ENCODE assay signal across 8 cellular contexts in genomic region chr7:65722361-65722792, GRCh38.
A peak's percentile ranks its signal among the peaks of the same experiment; 100 is the strongest.
DNase-seq lines count a peak whose midpoint lies in the region; ATAC-seq and TF ChIP-seq lines count a peak whose summit lies in the region.

No MANE protein-coding gene starts in this region.

- H3F3A ChIP-seq in PC-3 (ENCODE audit: low read length, unreplicated experiment), result no peaks in the 10 kb centered on the region

- H4K20me1 ChIP-seq in PC-3 (ENCODE audit: low read length), result no peaks in the 10 kb centered on the region

- H3K36me3 ChIP-seq in PC-3 (ENCODE audit: low read depth, low read length) (no peaks in the 10 kb centered on the region), gastroesophageal sphincter (peaks cover 0 to 27% of the 10 kb centered on the region in 2 donors)

- H3K4me3 ChIP-seq in PC-3 (ENCODE audit: low read length) (no peak overlapping the region), gastroesophageal sphincter (no peak overlapping the region), retinal pigment epithelial cell (ENCODE audit: low read length) (no peak overlapping the region)

- H3K9me3 ChIP-seq in PC-3 (ENCODE audit: low read length) (no peaks in the 10 kb centered on the region), gastroesophageal sphincter (no peaks in the 10 kb centered on the region)

- no peak overlapping the region for H3K27ac ChIP-seq in PC-3 (ENCODE audit: low read length)
- H3K27ac ChIP-seq in gastroesophageal sphincter, result no peak overlapping the region

- CTCF ChIA-PET in PC-3 (lab: Charles Lee), result interaction anchor here (0.6 to 0.7 kb wide), 3 partner anchors 378 to 506 kb away, joined by 4 to 21 read pairs (median 5); no protein-coding TSS in a partner anchor

- H3K9me2 ChIP-seq in PC-3 (replicated peaks; ENCODE audit: low read length), result no peaks in the 10 kb centered on the region

- peaks cover 8% of the 10 kb centered on the region for H3K4me1 Mint-ChIP-seq in activated T-cell treated with anti-CD3 and anti-CD28 coated beads, Interleukin-2, amount 50 U/mL, for 72 hours (ENCODE audit: low read depth)

- H3K36me3 Mint-ChIP-seq in activated T-cell treated with anti-CD3 and anti-CD28 coated beads, Interleukin-2, amount 50 U/mL, for 72 hours (ENCODE audit: insufficient read depth in 2 of 2), result no peaks in the 10 kb centered on the region

- H2AFZ ChIP-seq in PC-3 (ENCODE audit: low read length), result 0 out of 2 replicates have a peak overlapping the region, but pooled peaks have one; percentile 32

- H3K27ac Mint-ChIP-seq in activated T-cell treated with anti-CD3 and anti-CD28 coated beads, Interleukin-2, amount 50 U/mL, for 72 hours, result no peak overlapping the region

- no peak for TF ChIP-seq EP300 in gastroesophageal sphincter (IDR thresholded peaks at IDR 0.05)

- 0 out of 2 replicates have a peak, but pooled peaks cover 2% of the 10 kb centered on the region for H3K4me1 ChIP-seq in PC-3 (ENCODE audit: insufficient read depth, low read length)
- no peaks in the 10 kb centered on the region for H3K4me1 ChIP-seq in gastroesophageal sphincter

- no peak for TF ChIP-seq POLR2A in gastroesophageal sphincter (IDR thresholded peaks at IDR 0.05)

- TF ChIP-seq CTCF in PC-3 (conservative IDR thresholded peaks at IDR 0.05; ENCODE audit: low read depth, low read length) (peak; percentile 77), gastroesophageal sphincter (IDR thresholded peaks at IDR 0.05) (peak; percentile 38 to 80 (median 62)), retinal pigment epithelial cell (conservative IDR thresholded peaks at IDR 0.05; ENCODE audit: low read depth, low read length) (peak; percentile 75)

- intact Hi-C loops in Right ventricle myocardium superior (cut with DNase I), result no loop called here
- intact Hi-C loops in Right ventricle myocardium inferior (cut with DNase I), result no loop called here
- intact Hi-C loops in PC-3 (cut with micrococcal nuclease), result no loop called here

- ATAC-seq in Right ventricle myocardium superior (ENCODE audit: poor library complexity) (peak; percentile 72), Right ventricle myocardium inferior (no peak), HG03469 (IDR thresholded peaks at IDR 0.05; ENCODE audit: unreplicated experiment) (peak; percentile 36), PC-3 (peak; percentile 44), gastroesophageal sphincter (no peak), GM18873 (IDR thresholded peaks at IDR 0.05; ENCODE audit: low FRiP score, unreplicated experiment) (no peak)
- ATAC-seq in activated T-cell treated with anti-CD3 and anti-CD28 coated beads, Interleukin-2, amount 50 U/mL, for 72 hours (replicated peaks in 1 of 2), result peak; percentile 49 to 64

- POLR2A ChIA-PET in PC-3 (lab: Charles Lee; ENCODE audit: unreplicated experiment), result interaction anchor here (0.9 kb wide), 1 partner anchor 29 kb away, joined by 3 read pairs; no protein-coding TSS in a partner anchor

- no peaks in the 10 kb centered on the region for H3K9me3 Mint-ChIP-seq in activated T-cell treated with anti-CD3 and anti-CD28 coated beads, Interleukin-2, amount 50 U/mL, for 72 hours

- BruUV-seq in PC-3 (replicated peaks; lab: Mats Ljungman, UMichigan), result no TSS peak

- H3K79me2 ChIP-seq in PC-3 (ENCODE audit: low read length), result no peaks in the 10 kb centered on the region

- H3K9ac ChIP-seq in PC-3 (ENCODE audit: low read length), result no peak overlapping the region

- H3K4me2 ChIP-seq in PC-3 (ENCODE audit: low read length), result peak overlapping the region; percentile 33; the same call in 1 of the 2 replicates

- H3K27me3 ChIP-seq in PC-3 (ENCODE audit: low read length) (no peaks in the 10 kb centered on the region), gastroesophageal sphincter (no peaks in the 10 kb centered on the region)

- no peak overlapping the region for H3K4me3 Mint-ChIP-seq in activated T-cell treated with anti-CD3 and anti-CD28 coated beads, Interleukin-2, amount 50 U/mL, for 72 hours

- WGBS in gastroesophageal sphincter (ENCODE audit: low coverage in 1 of 2), 2 donors, result 22 to 35% methylated on average over 8 to 9 of the region's 11 CpGs

- H3K27me3 Mint-ChIP-seq in activated T-cell treated with anti-CD3 and anti-CD28 coated beads, Interleukin-2, amount 50 U/mL, for 72 hours (ENCODE audit: low read depth), result no peaks in the 10 kb centered on the region

- DNase-seq in Right ventricle myocardium superior (peak; percentile 45), Right ventricle myocardium inferior (ENCODE audit: missing footprints) (no peak), PC-3 (peak; percentile 68), retinal pigment epithelial cell (ENCODE audit: low read depth) (no peak)
- peak; percentile 64 to 72 for DNase-seq in activated T-cell treated with anti-CD3 and anti-CD28 coated beads, Interleukin-2, amount 50 U/mL, for 72 hours

Comparison
In these comparisons a context has a peak if more than half of its experiments do, and no peak if none do; other contexts are left out.
1. ATAC-seq: peak in Right ventricle myocardium superior (single experiment), HG03469 (single experiment), PC-3 (single experiment) and activated T-cell treated with anti-CD3 and anti-CD28 coated beads, Interleukin-2, amount 50 U/mL, for 72 hours (2 of 2); none in Right ventricle myocardium inferior (single experiment), gastroesophageal sphincter (single experiment) and GM18873 (single experiment).
2. DNase-seq: peak in Right ventricle myocardium superior (single experiment), PC-3 (single experiment) and activated T-cell treated with anti-CD3 and anti-CD28 coated beads, Interleukin-2, amount 50 U/mL, for 72 hours (2 of 2); none in Right ventricle myocardium inferior (single experiment) and retinal pigment epithelial cell (single experiment).
3. Peak in every context shown above with its lines, with median percentiles within 50 percentile points of each other: CTCF ChIP-seq.